ENCODE assay signal across 10 cellular contexts in the genomic region with DNA sequence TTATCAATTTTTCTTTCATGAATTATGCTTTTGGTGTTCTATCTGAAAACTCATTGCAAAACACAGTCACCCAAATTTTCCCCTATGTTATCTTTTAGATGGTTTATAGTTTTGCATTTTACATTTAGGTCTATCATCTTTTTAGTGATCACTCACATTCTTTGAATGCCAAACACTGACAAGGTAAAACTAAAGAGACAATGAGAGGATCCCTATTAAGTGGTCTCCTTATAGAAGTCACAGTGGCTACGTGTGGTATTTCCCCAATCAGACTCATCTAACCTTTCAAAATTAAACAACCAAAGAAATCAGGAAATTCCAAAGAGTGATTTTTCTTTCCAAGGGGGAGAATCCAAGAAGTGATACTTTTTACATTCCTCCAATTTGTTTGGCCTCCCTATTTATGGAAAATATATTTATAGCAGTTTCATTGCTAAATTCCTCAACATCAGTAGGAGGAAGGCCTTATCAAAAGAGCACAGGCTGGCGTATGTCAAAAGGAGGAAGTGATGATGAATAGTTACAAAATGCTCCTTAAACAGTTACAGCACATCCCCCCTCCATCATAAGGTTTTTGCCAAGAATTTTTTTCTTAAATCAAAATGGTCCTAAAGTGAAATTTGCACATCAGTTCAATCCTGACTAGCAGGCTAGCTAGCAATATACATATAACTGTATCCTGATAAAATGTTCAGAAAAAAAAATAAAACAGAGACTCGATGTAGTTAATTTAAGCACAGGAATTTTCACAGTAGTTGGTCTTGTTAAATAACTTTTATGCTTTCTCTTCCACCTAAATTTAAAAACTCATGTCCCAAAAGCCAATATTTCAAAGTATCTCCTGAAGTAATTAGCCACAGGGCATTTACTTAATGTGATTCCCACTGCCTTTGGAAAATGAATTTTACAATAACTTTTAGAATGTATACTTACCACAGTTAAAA.
A peak's percentile ranks its signal among the peaks of the same experiment; 100 is the strongest.
DNase-seq lines count a peak whose midpoint lies in the region; ATAC-seq and TF ChIP-seq lines count a peak whose summit lies in the region.
"Had no signal": no experiment of that assay in that cellular context is flagged by ENCODE, and none has a peak within 500 bp of the region (broad histone marks: within the 10 kb centered on the region; RNA-seq: fewer than 3 reads in every experiment).

No MANE protein-coding gene starts in this region.

- H3K9ac ChIP-seq in SK-N-MC (ENCODE audit: insufficient read length) = no peak overlapping the region

- DNase-seq in SK-N-MC (ENCODE audit: low read depth, low spot score) (peak; percentile 82), fibroblast of mammary gland (ENCODE audit: low read depth) (peak; percentile 4), sigmoid colon (no peak), RWPE1 (ENCODE audit: low spot score) (no peak), DMS 273 (lab: John Stamatoyannopoulos, UW; ENCODE audit: unreplicated experiment) (no peak)
- no peak for DNase-seq in activated naive CD4-positive, alpha-beta T cell (lab: John Stamatoyannopoulos, UW)
- DNase-seq: activated naive CD8-positive, alpha-beta T cell treated with anti-CD3 and anti-CD28 coated beads, Interleukin-2, amount 50 U/mL, for 24 hours had no signal

- CTCF ChIA-PET in RWPE1 (lab: Yijun Ruan, JAX) = no interaction called here

- H3K9me3 ChIP-seq in SK-N-MC (ENCODE audit: low read depth, low read length) (no peaks in the 10 kb centered on the region), sigmoid colon (no peaks in the 10 kb centered on the region)

- H3K4me3 ChIP-seq in SK-N-MC (peak overlapping the region; percentile 1; the same call in 1 of the 2 replicates), fibroblast of mammary gland (ENCODE audit: control insufficient read depth, low read depth, low read length) (no peak overlapping the region), sigmoid colon (no peak overlapping the region)

- POLR2A ChIA-PET in RWPE1 (lab: Yijun Ruan, JAX; ENCODE audit: low non-redundant PET) = no interaction called here

- TF ChIP-seq EP300 in sigmoid colon (IDR thresholded peaks at IDR 0.05) = no peak

- no peaks in the 10 kb centered on the region for H3K27me3 ChIP-seq in sigmoid colon

- 55 to 78% methylated on average over 3 of the region's 3 CpGs for WGBS in sigmoid colon, 2 donors

- TF ChIP-seq CTCF in fibroblast of mammary gland (conservative IDR thresholded peaks at IDR 0.05; ENCODE audit: control insufficient read depth, insufficient read depth, low read depth, low read length) (no peak), sigmoid colon (IDR thresholded peaks at IDR 0.05) (no peak), RWPE1 (conservative IDR thresholded peaks at IDR 0.05; ENCODE audit: low read depth) (no peak)

- H3K27ac ChIP-seq in SK-N-MC (no peak overlapping the region; the same call in 1 of the 2 replicates), sigmoid colon (peak overlapping the region in 3 of 4 donors; percentile 21 to 69 (median 44)), RWPE1 (no peak overlapping the region)

- ATAC-seq in HG02759 (IDR thresholded peaks at IDR 0.05; ENCODE audit: unreplicated experiment) = peak; percentile 40
- no peak for ATAC-seq in HG02623 (IDR thresholded peaks at IDR 0.05; ENCODE audit: unreplicated experiment)
- ATAC-seq: activated naive CD8-positive, alpha-beta T cell treated with anti-CD3 and anti-CD28 coated beads, Interleukin-2, amount 50 U/mL, for 24 hours; Panc1 had no signal

- TF ChIP-seq POLR2A in sigmoid colon (IDR thresholded peaks at IDR 0.05) = no peak

- intact Hi-C loops in sigmoid colon (cut with DNase I) = no loop called here

- H3K4me1 ChIP-seq in sigmoid colon = peaks cover 0 to 59% (median 32%) of the 10 kb centered on the region in 4 donors

- H3K36me3 ChIP-seq in SK-N-MC (ENCODE audit: insufficient read depth, low read length) (no peaks in the 10 kb centered on the region), sigmoid colon (peaks cover 0 to 26% (median 6%) of the 10 kb centered on the region in 4 donors)

Comparison
In these comparisons a context has a peak if more than half of its experiments do, and no peak if none do; other contexts are left out.
1. DNase-seq: peak in SK-N-MC (single experiment) and fibroblast of mammary gland (single experiment); none in sigmoid colon (single experiment), RWPE1 (single experiment), DMS 273 (single experiment) and activated naive CD4-positive, alpha-beta T cell (0 of 4).
2. H3K27ac ChIP-seq: peak in sigmoid colon (3 of 4); none in SK-N-MC (single experiment) and RWPE1 (single experiment).